Comparison of ENCODE assay signal across 11 cellular contexts in the genomic region with DNA sequence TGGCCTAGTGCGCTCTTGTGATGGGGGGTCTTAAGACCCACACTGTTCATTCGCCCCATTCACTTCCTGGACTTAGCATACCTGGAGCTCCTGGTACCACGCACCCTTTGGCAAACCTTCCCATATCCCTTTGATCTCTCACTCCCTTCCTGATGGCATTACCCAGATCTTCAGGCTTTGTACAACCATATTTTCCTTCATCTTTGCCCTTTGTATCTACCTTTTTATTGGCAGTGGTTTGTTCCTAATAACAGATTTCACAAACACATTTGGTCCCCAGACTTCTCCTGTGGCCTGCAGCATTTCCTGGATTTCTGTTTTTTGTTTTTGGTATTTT. TPM values are rescaled to one million over a fixed set of nuclear protein-coding genes. Genes with fewer than 3 reads are reported as not detected.
DNase-seq lines count a peak whose midpoint lies in the region; ATAC-seq and TF ChIP-seq lines count a peak whose summit lies in the region.
"Had no signal": no experiment of that assay in that cellular context is flagged by ENCODE, and none has a peak within 500 bp of the region (broad histone marks: within the 10 kb centered on the region; RNA-seq: fewer than 3 reads in every experiment).

No MANE protein-coding gene starts in this region.

- ATAC-seq in heart right ventricle = peak in 1 of 8 donors; percentile 25
- no peak for ATAC-seq in Right ventricle myocardium superior (ENCODE audit: poor library complexity)

- H3K9me3 ChIP-seq in heart right ventricle = no peaks in the 10 kb centered on the region
- no peaks in the 10 kb centered on the region for H3K9me3 ChIP-seq in muscle layer of duodenum (ENCODE audit: control insufficient read depth in 1 of 2, low read length in 2 of 2)
- no peaks in the 10 kb centered on the region for H3K9me3 ChIP-seq in vagina
- H3K9me3 ChIP-seq: tibial artery had no signal

- no peaks in the 10 kb centered on the region for H3K27me3 ChIP-seq in heart right ventricle
- no peaks in the 10 kb centered on the region for H3K27me3 ChIP-seq in muscle layer of duodenum (ENCODE audit: low read depth, low read length)
- H3K27me3 ChIP-seq in vagina = no peaks in the 10 kb centered on the region
- H3K27me3 ChIP-seq: tibial artery had no signal

- no peak for TF ChIP-seq POLR2A in vagina (IDR thresholded peaks at IDR 0.05)

- 88% methylated on average over 3 of the region's 3 CpGs for WGBS in heart right ventricle, 2 donors

- TF ChIP-seq CTCF in heart right ventricle (IDR thresholded peaks at IDR 0.05) (no peak), vagina (IDR thresholded peaks at IDR 0.05) (no peak), GM20000 (IDR thresholded peaks at IDR 0.05; ENCODE audit: extremely low read depth, missing control alignments) (no peak)

- intact Hi-C loops in heart right ventricle (cut with DNase I) (loop anchor here in 1 of 10 donors (2.0 kb wide), 1 partner anchor 16 kb away; no protein-coding TSS in a partner anchor), Right ventricle myocardium superior (cut with DNase I) (no loop called here), vagina (cut with DNase I) (no loop called here)

- H3K4me1 ChIP-seq in heart right ventricle = peaks cover 7 to 43% (median 34%) of the 10 kb centered on the region in 9 donors
- peaks cover 8 to 16% of the 10 kb centered on the region in 2 donors for H3K4me1 ChIP-seq in muscle layer of duodenum (ENCODE audit: control insufficient read depth in 1 of 2, insufficient read depth in 2 of 2, low read length in 2 of 2)
- peaks cover 38% of the 10 kb centered on the region for H3K4me1 ChIP-seq in vagina

- no peaks in the 10 kb centered on the region for H3K36me3 ChIP-seq in heart right ventricle
- no peaks in the 10 kb centered on the region for H3K36me3 ChIP-seq in muscle layer of duodenum (ENCODE audit: control insufficient read depth in 1 of 2, insufficient read depth in 2 of 2, low read length in 2 of 2)
- H3K36me3 ChIP-seq in vagina = no peaks in the 10 kb centered on the region
- H3K36me3 ChIP-seq: tibial artery had no signal

- peak overlapping the region; percentile 69 to 90 (median 84) for H3K27ac ChIP-seq in heart right ventricle
- H3K27ac ChIP-seq in muscle layer of duodenum (ENCODE audit: low read length) = peak overlapping the region; percentile 69
- H3K27ac ChIP-seq in vagina = peak overlapping the region; percentile 90
- H3K27ac ChIP-seq: tibial artery had no signal

- H3K4me3 ChIP-seq in heart right ventricle (no peak overlapping the region), muscle layer of duodenum (ENCODE audit: low read depth in 1 of 2, low read length in 2 of 2) (no peak overlapping the region), vagina (no peak overlapping the region)
- H3K4me3 ChIP-seq: tibial artery had no signal

- no peak for DNase-seq in heart right ventricle
- DNase-seq in Right ventricle myocardium superior = no peak
- no peak for DNase-seq in vagina (ENCODE audit: extremely low spot score in 2 of 2)
- no peak for DNase-seq in GM20000 (ENCODE audit: low spot score)
- DNase-seq in NCI-H82 treated with DMSO at 0.1 percent for 48 hours (lab: John Stamatoyannopoulos, UW; ENCODE audit: unreplicated experiment) = no peak
- DNase-seq: activated naive CD4-positive, alpha-beta T cell treated with anti-CD3 and anti-CD28 coated beads for 36 hours; erythroblast; NCI-H1092 treated with DMSO at 0.1 percent for 48 hours had no signal

RNA-seq across cellular contexts. Expression of gene IFITM3, which starts 16.0 kb away (rescaled TPM):
- total RNA-seq in heart right ventricle (100 to 1,000 TPM in 9 of 10 donors, 10 to 100 TPM in 1; 94.1 to 591 (median 172) TPM), Right ventricle myocardium superior (287 TPM), vagina (908 TPM)
- 1,000 to 10,000 TPM in 1 of 2 donors, 100 to 1,000 TPM in 1; 676 to 1,409 TPM for polyA plus RNA-seq in heart right ventricle

RNA-seq across cellular contexts. Expression of gene IFITM1, which starts 22.8 kb away (rescaled TPM):
- total RNA-seq in heart right ventricle (100 to 1,000 TPM in 4 of 10 donors, 10 to 100 TPM in 6; 51.6 to 182 (median 94.9) TPM), Right ventricle myocardium superior (83.1 TPM), vagina (379 TPM)
- 100 to 1,000 TPM; 235 to 427 TPM for polyA plus RNA-seq in heart right ventricle

RNA-seq across cellular contexts. Expression of gene IFITM2, which starts 29.0 kb away (rescaled TPM):
- total RNA-seq in heart right ventricle (100 to 1,000 TPM in 7 of 10 donors, 10 to 100 TPM in 3; 57.2 to 333 (median 144) TPM), Right ventricle myocardium superior (194 TPM), vagina (780 TPM)
- 100 to 1,000 TPM; 423 to 843 TPM for polyA plus RNA-seq in heart right ventricle

RNA-seq across cellular contexts. Expression of gene B4GALNT4, which starts 32.7 kb away (rescaled TPM):
- total RNA-seq in heart right ventricle (1 to 10 TPM in 1 of 10 donors, under 1 TPM in 6, not detected in 3; 0.09 to 1.6 (median 0.25) TPM), Right ventricle myocardium superior (0.94 TPM), vagina (15.5 TPM)
- 1 to 10 TPM in 1 of 2 donors, under 1 TPM in 1; 0.75 to 1.7 TPM for polyA plus RNA-seq in heart right ventricle

RNA-seq across cellular contexts. Expression of gene IFITM5, which starts 37.3 kb away (rescaled TPM):
- total RNA-seq in heart right ventricle (not detected), Right ventricle myocardium superior (not detected), vagina (not detected)
- polyA plus RNA-seq in heart right ventricle = not detected
- total RNA-seq: activated naive CD4-positive, alpha-beta T cell treated with anti-CD3 and anti-CD28 coated beads for 36 hours; left lobe of liver had no signal
